9 cellular contexts compared by ENCODE assay signal in genomic region chr6:27605401-27606342, GRCh38.
DNase-seq lines count a peak whose midpoint lies in the region; ATAC-seq, FAIRE-seq and TF ChIP-seq lines count a peak whose summit lies in the region.
"Had no signal": no experiment of that assay in that cellular context is flagged by ENCODE, and none has a peak within 500 bp of the region (broad histone marks: within the 10 kb centered on the region; RNA-seq: fewer than 3 reads in every experiment).

No MANE protein-coding gene starts in this region.

- no TSS peak for BruUV-seq in K562 (replicated peaks; lab: Mats Ljungman, UMichigan)

- H3K36me3 ChIP-seq in K562 (ENCODE audit: control insufficient read depth, insufficient read depth, low read length) (no peaks in the 10 kb centered on the region), neural cell (ENCODE audit: insufficient read depth, low read length) (no peaks in the 10 kb centered on the region), thyroid gland (no peaks in the 10 kb centered on the region)
- H3K36me3 ChIP-seq: BLaER1 had no signal

- ATAC-seq in K562 (peak; percentile 69), GM19324 (IDR thresholded peaks at IDR 0.05; ENCODE audit: low FRiP score, unreplicated experiment) (no peak)

- TF ChIP-seq EP300 in K562 (IDR thresholded peaks at IDR 0.05; ENCODE audit: low read length): peak; percentile 84
- no peak for TF ChIP-seq EP300 in neural cell (conservative IDR thresholded peaks at IDR 0.05; ENCODE audit: poor library complexity, severe bottlenecking)

- TF ChIP-seq POLR2A in K562 (conservative IDR thresholded peaks at IDR 0.05) (no peak), thyroid gland (IDR thresholded peaks at IDR 0.05) (no peak)

- POLR2A ChIA-PET in K562 (lab: Yijun Ruan, JAX): interaction anchor here (0.6 to 1.3 kb wide), 6 partner anchors 8 to 458 kb away, joined by 3 to 5 read pairs (median 4); a partner anchor contains a TSS

- CTCF ChIA-PET in K562 (lab: Yijun Ruan, JAX; ENCODE audit: low intra/inter-chr PET ratio): interaction anchor here (1.6 kb wide), 1 partner anchor 87 kb away, joined by 3 read pairs; no protein-coding TSS in a partner anchor

- H3K79me2 ChIP-seq in K562 (ENCODE audit: control insufficient read depth, insufficient read depth, low read length) (no peaks in the 10 kb centered on the region), neural cell (replicated peaks; ENCODE audit: insufficient read depth, low read length) (no peaks in the 10 kb centered on the region)

- no peaks in the 10 kb centered on the region for H3K27me3 ChIP-seq in K562 (ENCODE audit: control insufficient read depth in 2 of 2, insufficient read depth in 2 of 2, low read length in 2 of 2)
- peaks cover 46% of the 10 kb centered on the region for H3K27me3 ChIP-seq in neural cell (ENCODE audit: insufficient read depth, low read depth, low read length)
- peaks cover 35% of the 10 kb centered on the region for H3K27me3 ChIP-seq in thyroid gland
- H3K27me3 ChIP-seq: BLaER1 had no signal

- no peaks in the 10 kb centered on the region for H3K9me1 ChIP-seq in K562 (ENCODE audit: control insufficient read depth, insufficient read depth, low read length)

- H3K9ac ChIP-seq in K562 (ENCODE audit: insufficient read depth in 1 of 2, low read depth in 2 of 2, low read length in 2 of 2) (peak overlapping the region; percentile 58 to 82; a peak in 3 of 4 replicates), neural cell (ENCODE audit: low read length) (no peak overlapping the region)
- H3K9ac ChIP-seq: BLaER1 had no signal

- DNase-seq in NCI-H446 (lab: John Stamatoyannopoulos, UW) (peak; percentile 45 to 76), NCI-H446 treated with DMSO at 0.1 percent for 48 hours (lab: John Stamatoyannopoulos, UW) (no peak), LNCaP clone FGC (ENCODE audit: low read depth) (no peak), K562 (ENCODE audit: extremely low read depth in 1 of 4, low spot score in 3 of 4) (peak; percentile 66 to 91 (median 70)), nucleus accumbens (lab: John Stamatoyannopoulos, UW) (no peak), thyroid gland (no peak)

- in situ Hi-C loops in K562 (cut with MboI): loop anchor here (5.0 kb wide), 1 partner anchor 88 kb away; no protein-coding TSS in a partner anchor

- no peaks in the 10 kb centered on the region for H3F3A ChIP-seq in neural cell (ENCODE audit: insufficient read depth, low read length, poor library complexity, severe bottlenecking)

- H4K20me1 ChIP-seq in K562 (replicated peaks; ENCODE audit: control insufficient read depth, insufficient read depth, low read length) (no peaks in the 10 kb centered on the region), neural cell (ENCODE audit: insufficient read depth) (no peaks in the 10 kb centered on the region)
- H4K20me1 ChIP-seq: BLaER1 had no signal

- peak; percentile 73 for FAIRE-seq in K562 (lab: Jason Lieb, UNC)

- H3K9me3 ChIP-seq in K562 (replicated peaks; ENCODE audit: control insufficient read depth, insufficient read depth, low read depth, low read length): no peaks in the 10 kb centered on the region
- H3K9me3 ChIP-seq in neural cell (ENCODE audit: low read length): peaks cover 15% of the 10 kb centered on the region
- no peaks in the 10 kb centered on the region for H3K9me3 ChIP-seq in thyroid gland

- peak overlapping the region; percentile 54 for H3K27ac ChIP-seq in K562 (ENCODE audit: extremely low read depth, low read depth, low read length)
- H3K27ac ChIP-seq in neural cell (ENCODE audit: low read length): no peak overlapping the region
- no peak overlapping the region for H3K27ac ChIP-seq in thyroid gland
- H3K27ac ChIP-seq: BLaER1 had no signal

- WGBS in K562 (ENCODE audit: insufficient coverage, low coverage, missing lambda C conversion rate): 3% methylated on average over 30 of the region's 31 CpGs
- 13 to 22% methylated on average over 31 of the region's 31 CpGs for WGBS in thyroid gland, 2 donors

- intact Hi-C loops in K562 (cut with micrococcal nuclease): loop anchor here (2.0 to 5.0 kb wide), 3 partner anchors 103 to 311 kb away; no protein-coding TSS in a partner anchor
- intact Hi-C loops in thyroid gland (cut with DNase I): no loop called here

- TF ChIP-seq RAD21 in K562 (CRISPR knock-in tag; conservative IDR thresholded peaks at IDR 0.05 in 1 of 2, IDR thresholded peaks at IDR 0.05 in 1 of 2) (no peak), neural cell (conservative IDR thresholded peaks at IDR 0.05) (no peak)

- no peaks in the 10 kb centered on the region for H3K9me2 ChIP-seq in neural cell (ENCODE audit: insufficient read depth, low read length)

- H3K4me1 ChIP-seq in K562 (replicated peaks in 1 of 2; ENCODE audit: control insufficient read depth in 2 of 2, insufficient read depth in 2 of 2, low read length in 2 of 2) (peaks cover 6 to 13% of the 10 kb centered on the region in 2 experiments; a peak in 4 of 5 replicates), thyroid gland (no peaks in the 10 kb centered on the region)
- H3K4me1 ChIP-seq: BLaER1 had no signal

- H3K4me2 ChIP-seq in K562 (ENCODE audit: insufficient read depth, low read length) (peak overlapping the region; percentile 96), neural cell (ENCODE audit: low read length) (no peak overlapping the region)
- H3K4me2 ChIP-seq: BLaER1 had no signal

- peak overlapping the region; percentile 94 for H2AFZ ChIP-seq in K562 (ENCODE audit: low read depth, low read length)
- H2AFZ ChIP-seq in neural cell (ENCODE audit: low read depth, low read length): no peak overlapping the region

- TF ChIP-seq CTCF in LNCaP clone FGC (IDR thresholded peaks at IDR 0.05; ENCODE audit: control insufficient read depth, extremely low read depth, insufficient read depth): no peak
- TF ChIP-seq CTCF in K562 (IDR thresholded peaks at IDR 0.05 in 2 of 3, conservative IDR thresholded peaks at IDR 0.05 in 1 of 3; ENCODE audit: insufficient read depth in 2 of 3, low read depth in 1 of 3, low read length in 3 of 3): no peak
- TF ChIP-seq CTCF in neural cell (IDR thresholded peaks at IDR 0.05; ENCODE audit: poor library complexity, severe bottlenecking): no peak
- TF ChIP-seq CTCF in thyroid gland (IDR thresholded peaks at IDR 0.05): no peak

- H3K4me3 ChIP-seq in LNCaP clone FGC (ENCODE audit: low read depth, low read length): peak overlapping the region; percentile 79
- peak overlapping the region; percentile 60 for H3K4me3 ChIP-seq in K562
- H3K4me3 ChIP-seq in neural cell (ENCODE audit: low read length): peak overlapping the region; percentile 39
- H3K4me3 ChIP-seq in thyroid gland (replicated peaks in 1 of 3): no peak overlapping the region
- H3K4me3 ChIP-seq: BLaER1 had no signal

TF ChIP-seq in K562, 482 proteins besides CTCF, POLR2A, EP300 and RAD21 (continues in another document):
- TF ChIP-seq, protein P1, sequence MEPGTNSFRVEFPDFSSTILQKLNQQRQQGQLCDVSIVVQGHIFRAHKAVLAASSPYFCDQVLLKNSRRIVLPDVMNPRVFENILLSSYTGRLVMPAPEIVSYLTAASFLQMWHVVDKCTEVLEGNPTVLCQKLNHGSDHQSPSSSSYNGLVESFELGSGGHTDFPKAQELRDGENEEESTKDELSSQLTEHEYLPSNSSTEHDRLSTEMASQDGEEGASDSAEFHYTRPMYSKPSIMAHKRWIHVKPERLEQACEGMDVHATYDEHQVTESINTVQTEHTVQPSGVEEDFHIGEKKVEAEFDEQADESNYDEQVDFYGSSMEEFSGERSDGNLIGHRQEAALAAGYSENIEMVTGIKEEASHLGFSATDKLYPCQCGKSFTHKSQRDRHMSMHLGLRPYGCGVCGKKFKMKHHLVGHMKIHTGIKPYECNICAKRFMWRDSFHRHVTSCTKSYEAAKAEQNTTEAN (CRISPR knock-in tag; IDR thresholded peaks at IDR 0.05): peak; percentile 69; the same call in 1 of the 2 replicates
- TF ChIP-seq HDAC2 (IDR thresholded peaks at IDR 0.05) (peak; percentile 67; the same call in 1 of the 2 replicates), TBL1XR1 (IDR thresholded peaks at IDR 0.05; ENCODE audit: low read length in 2 of 2) (peak in 1 of 2 experiments; percentile 98; a peak in 2 of 4 replicates)
- TF ChIP-seq, protein P2, sequence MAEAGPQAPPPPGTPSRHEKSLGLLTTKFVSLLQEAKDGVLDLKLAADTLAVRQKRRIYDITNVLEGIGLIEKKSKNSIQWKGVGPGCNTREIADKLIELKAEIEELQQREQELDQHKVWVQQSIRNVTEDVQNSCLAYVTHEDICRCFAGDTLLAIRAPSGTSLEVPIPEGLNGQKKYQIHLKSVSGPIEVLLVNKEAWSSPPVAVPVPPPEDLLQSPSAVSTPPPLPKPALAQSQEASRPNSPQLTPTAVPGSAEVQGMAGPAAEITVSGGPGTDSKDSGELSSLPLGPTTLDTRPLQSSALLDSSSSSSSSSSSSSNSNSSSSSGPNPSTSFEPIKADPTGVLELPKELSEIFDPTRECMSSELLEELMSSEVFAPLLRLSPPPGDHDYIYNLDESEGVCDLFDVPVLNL (CRISPR knock-in tag; IDR thresholded peaks at IDR 0.05; ENCODE audit: low read depth): 0 out of 2 replicates have a peak, but pooled peaks have one; percentile 12

TF ChIP-seq in neural cell, 6 proteins besides CTCF, POLR2A, EP300 and RAD21 (continues in another document):
- no peak for TF ChIP-seq EZH2 (IDR thresholded peaks at IDR 0.05; ENCODE audit: borderline replicate concordance, insufficient read depth, low read length, poor library complexity, severe bottlenecking)
- no peak for TF ChIP-seq POLR2AphosphoS5 (IDR thresholded peaks at IDR 0.05)
- TF ChIP-seq MXI1 (conservative IDR thresholded peaks at IDR 0.05; ENCODE audit: poor library complexity, severe bottlenecking): no peak
- no peak for TF ChIP-seq TAF1 (IDR thresholded peaks at IDR 0.05; ENCODE audit: low read depth)

Comparison
In these comparisons a context has a peak if more than half of its experiments do, and no peak if none do; other contexts are left out.
1. DNase-seq: peak in NCI-H446 (2 of 2) and K562 (4 of 4); none in NCI-H446 treated with DMSO at 0.1 percent for 48 hours (single experiment), LNCaP clone FGC (single experiment), nucleus accumbens (0 of 56) and thyroid gland (0 of 2).
2. H3K4me3 ChIP-seq: peak in LNCaP clone FGC (single experiment), K562 (single experiment) and neural cell (single experiment); none in thyroid gland (0 of 3).